ENCODE assay signal across 21 cellular contexts in the genomic region with DNA sequence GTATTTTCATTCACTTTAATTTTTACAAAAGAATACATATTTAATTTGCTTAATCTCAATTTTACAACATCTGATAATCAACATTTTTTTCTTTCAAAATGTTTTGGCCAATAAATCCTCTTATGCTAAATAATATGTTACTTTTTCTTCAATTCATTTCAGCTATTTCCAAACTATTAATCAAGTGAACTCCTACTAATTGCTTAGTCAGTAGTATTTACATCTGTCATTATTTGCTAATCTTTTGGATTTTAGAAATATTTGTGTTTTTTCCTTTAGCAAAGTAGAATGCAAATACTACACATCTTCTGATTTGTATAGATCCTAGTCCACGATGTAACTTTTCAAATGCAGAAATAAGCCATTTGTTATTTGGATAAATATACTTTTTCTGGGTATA. TPM values are rescaled to one million over a fixed set of nuclear protein-coding genes. Genes with fewer than 3 reads are reported as not detected.
DNase-seq lines count a peak whose midpoint lies in the region; ATAC-seq and TF ChIP-seq lines count a peak whose summit lies in the region.
"Had no signal": no experiment of that assay in that cellular context is flagged by ENCODE, and none has a peak within 500 bp of the region (broad histone marks: within the 10 kb centered on the region; RNA-seq: fewer than 3 reads in every experiment).

No MANE protein-coding gene starts in this region.

- CTCF ChIA-PET in GM10248 (lab: Yijun Ruan, JAX), result no interaction called here
- CTCF ChIA-PET in Calu3 (lab: Charles Lee), result no interaction called here

- BruUV-seq in Calu3 (replicated peaks; lab: Mats Ljungman, UMichigan), result no TSS peak

- H3K4me3 Mint-ChIP-seq in neural crest cell, result peak overlapping the region; percentile 42
- H3K4me3 Mint-ChIP-seq in Calu3 (ENCODE audit: low read depth, unreplicated experiment), result no peak overlapping the region

- ATAC-seq in Right ventricle myocardium superior (ENCODE audit: poor library complexity), result no peak
- ATAC-seq in HG02885 (IDR thresholded peaks at IDR 0.05; ENCODE audit: poor library complexity, unreplicated experiment), result no peak
- ATAC-seq: activated naive CD8-positive, alpha-beta T cell treated with anti-CD3 and anti-CD28 coated beads, Interleukin-2, amount 50 U/mL, for 24 hours; activated T-helper 17 cell treated with anti-CD3 and anti-CD28 coated beads, Interleukin-2, amount 50 U/mL, for 72 hours; stimulated activated naive CD8-positive, alpha-beta T cell treated with anti-CD3 and anti-CD28 coated beads, Interleukin-15, Interleukin-2, amounts not matched to agents 100 U/mL and 50 U/mL, for 24 hours had no signal

- no peaks in the 10 kb centered on the region for H3K9me3 Mint-ChIP-seq in neural crest cell
- H3K9me3 Mint-ChIP-seq in Calu3 (ENCODE audit: low read depth, unreplicated experiment), result peaks cover 4% of the 10 kb centered on the region
- H3K9me3 Mint-ChIP-seq: activated naive CD8-positive, alpha-beta T cell treated with anti-CD3 and anti-CD28 coated beads, Interleukin-2, amount 50 U/mL, for 24 hours; activated T-helper 17 cell treated with anti-CD3 and anti-CD28 coated beads, Interleukin-2, amount 50 U/mL, for 72 hours; CD8-positive, alpha-beta memory T cell; HFFc6; T-helper 2 cell treated with Interferon-gamma antibody and Interleukin-4, amounts not matched to agents 5 μg/mL and 100 μg/mL, for 36 hours had no signal

- no peak for TF ChIP-seq POLR2A in thyroid gland (IDR thresholded peaks at IDR 0.05)

- H3K36me3 Mint-ChIP-seq in neural crest cell (ENCODE audit: low read depth) (peaks cover 3% of the 10 kb centered on the region), Calu3 (ENCODE audit: insufficient read depth, unreplicated experiment) (peaks cover 32% of the 10 kb centered on the region)

- POLR2A ChIA-PET in GM10248 (lab: Yijun Ruan, JAX), result no interaction called here

- no peaks in the 10 kb centered on the region for H3K9me3 ChIP-seq in cardiac muscle cell (ENCODE audit: low read depth)
- H3K9me3 ChIP-seq in endocrine pancreas (ENCODE audit: control insufficient read depth, low read length), result no peaks in the 10 kb centered on the region
- H3K9me3 ChIP-seq in thyroid gland, result no peaks in the 10 kb centered on the region
- H3K9me3 ChIP-seq: vagina had no signal

- H3K4me3 ChIP-seq in cardiac muscle cell (peak overlapping the region; percentile 75), endocrine pancreas (ENCODE audit: control insufficient read depth, insufficient read depth, low read length) (peak overlapping the region; percentile 94), thyroid gland (replicated peaks in 1 of 3) (peak overlapping the region in 1 of 3 donors; percentile 9)

- intact Hi-C loops in Right ventricle myocardium superior (cut with DNase I) (loop anchor here (5.0 kb wide), 1 partner anchor 203 kb away; no protein-coding TSS in a partner anchor), thyroid gland (cut with DNase I) (loop anchor here (10.0 kb wide), 2 partner anchors 210 to 450 kb away; no protein-coding TSS in a partner anchor), Calu3 (cut with micrococcal nuclease; ENCODE audit: unreplicated experiment) (loop anchor here (5.0 to 10.0 kb wide), 2 partner anchors 420 to 448 kb away; no protein-coding TSS in a partner anchor)

- H3K27me3 ChIP-seq in cardiac muscle cell, result no peaks in the 10 kb centered on the region
- no peaks in the 10 kb centered on the region for H3K27me3 ChIP-seq in endocrine pancreas (ENCODE audit: control insufficient read depth, insufficient read depth, low read length)
- H3K27me3 ChIP-seq in thyroid gland, result no peaks in the 10 kb centered on the region
- H3K27me3 ChIP-seq: vagina had no signal

- TF ChIP-seq CTCF in cardiac muscle cell (IDR thresholded peaks at IDR 0.05; ENCODE audit: low read depth, low read length) (no peak), neural crest cell (conservative IDR thresholded peaks at IDR 0.05) (no peak), thyroid gland (IDR thresholded peaks at IDR 0.05) (no peak), GM10248 (IDR thresholded peaks at IDR 0.05; ENCODE audit: control extremely low read depth, extremely low read depth, low read depth, missing control alignments) (no peak), Calu3 (IDR thresholded peaks at IDR 0.05; ENCODE audit: unreplicated experiment) (no peak)

- H3K4me1 Mint-ChIP-seq in neural crest cell (peaks cover 28% of the 10 kb centered on the region), Calu3 (ENCODE audit: low read depth, unreplicated experiment) (peaks cover 16% of the 10 kb centered on the region)

- DNase-seq in cardiac muscle cell (ENCODE audit: low read depth in 1 of 2, low spot score in 1 of 2) (no peak), Right ventricle myocardium superior (no peak), neural crest cell (ENCODE audit: low read depth, low spot score) (no peak), thyroid gland (no peak), GM10248 (ENCODE audit: extremely low spot score) (no peak), Calu3 (no peak)
- DNase-seq: ACHN; activated CD4-positive, CD25-positive, alpha-beta regulatory T cell treated with anti-CD3 and anti-CD28 coated beads, Interleukin-2, amount 50 U/mL, for 72 hours; activated naive CD8-positive, alpha-beta T cell treated with anti-CD3 and anti-CD28 coated beads, Interleukin-2, amount 50 U/mL, for 24 hours; caudate nucleus; CD8-positive, alpha-beta memory T cell; effector memory CD4-positive, alpha-beta T cell; EL; HFFc6; NCI-H510A; stimulated activated naive CD8-positive, alpha-beta T cell treated with anti-CD3 and anti-CD28 coated beads, Interleukin-15, Interleukin-2, amounts not matched to agents 100 U/mL and 50 U/mL, for 24 hours had no signal

- no peaks in the 10 kb centered on the region for H3K36me3 ChIP-seq in cardiac muscle cell
- H3K36me3 ChIP-seq in endocrine pancreas (ENCODE audit: control insufficient read depth, insufficient read depth, low read length), result no peaks in the 10 kb centered on the region
- no peaks in the 10 kb centered on the region for H3K36me3 ChIP-seq in thyroid gland
- H3K36me3 ChIP-seq: vagina had no signal

- WGBS in thyroid gland, 2 donors, result 55 to 62% methylated on average over 1 of the region's 1 CpG

- peaks cover 21% of the 10 kb centered on the region for H3K4me1 ChIP-seq in cardiac muscle cell (ENCODE audit: low read depth)
- peaks cover 20% of the 10 kb centered on the region for H3K4me1 ChIP-seq in endocrine pancreas (ENCODE audit: control insufficient read depth, insufficient read depth, low read length)
- peaks cover 18 to 23% of the 10 kb centered on the region in 2 donors for H3K4me1 ChIP-seq in thyroid gland

- H3K27ac ChIP-seq in cardiac muscle cell (peak overlapping the region; percentile 98), thyroid gland (peak overlapping the region; percentile 98 to 99 (median 98))

- H3K27me3 Mint-ChIP-seq in neural crest cell (ENCODE audit: low read depth), result no peaks in the 10 kb centered on the region
- H3K27me3 Mint-ChIP-seq in Calu3 (ENCODE audit: unreplicated experiment), result no peaks in the 10 kb centered on the region

- no peak overlapping the region for H3K9ac ChIP-seq in endocrine pancreas (ENCODE audit: control insufficient read depth, insufficient read depth, low read length)

- H3K27ac Mint-ChIP-seq in neural crest cell (ENCODE audit: unreplicated experiment) (no peak overlapping the region), Calu3 (ENCODE audit: unreplicated experiment) (no peak overlapping the region)
- H3K27ac Mint-ChIP-seq: activated naive CD8-positive, alpha-beta T cell treated with anti-CD3 and anti-CD28 coated beads, Interleukin-2, amount 50 U/mL, for 24 hours; T-helper 2 cell treated with Interferon-gamma antibody and Interleukin-4, amounts not matched to agents 5 μg/mL and 100 μg/mL, for 36 hours had no signal

RNA-seq across cellular contexts. Expression of a gene that starts 1.6 kb away (rescaled TPM):
- 112 and 195 TPM in 2 replicates for total RNA-seq in cardiac muscle cell
- polyA plus RNA-seq in cardiac muscle cell, result 40.4 and 79.9 TPM in 2 replicates
- total RNA-seq in Right ventricle myocardium superior, result 61.2 TPM
- total RNA-seq in neural crest cell, result 172 and 176 TPM in 2 replicates
- 100 to 1,000 TPM; 122 to 319 (median 206) TPM for total RNA-seq in thyroid gland
- 138 TPM in 2 replicates for total RNA-seq in Calu3 (2022)
